ENCODE assay signal across 26 cellular contexts in the genomic region with DNA sequence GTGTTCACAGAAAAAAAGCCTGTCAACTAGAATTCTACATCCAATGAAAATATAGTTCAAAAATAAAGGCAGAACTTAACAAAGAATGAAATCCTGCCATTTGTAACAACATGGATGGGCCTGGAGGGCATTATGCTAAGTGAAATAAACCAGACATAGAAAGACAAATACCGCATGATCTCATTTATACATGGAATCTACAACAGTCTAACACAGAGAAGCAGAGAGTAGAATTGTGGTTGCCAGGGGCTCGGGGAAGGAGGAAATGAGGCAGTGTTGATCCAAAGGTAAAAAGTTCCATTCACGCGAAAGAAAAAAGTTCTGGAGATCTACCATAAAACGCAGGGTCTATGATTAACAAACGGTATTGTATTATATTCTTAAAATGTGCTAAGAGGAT.
DNase-seq lines count a peak whose midpoint lies in the region; ATAC-seq and TF ChIP-seq lines count a peak whose summit lies in the region.
"Had no signal": no experiment of that assay in that cellular context is flagged by ENCODE, and none has a peak within 500 bp of the region (broad histone marks: within the 10 kb centered on the region; RNA-seq: fewer than 3 reads in every experiment).

No MANE protein-coding gene starts in this region.

- in situ Hi-C loops in GM13977 (cut with MboI; ENCODE audit: low pct_unique_long_range_greater_than_20kb, low sequenced_read_pairs, unreplicated experiment): loop anchor here (25.0 kb wide), 1 partner anchor 437 kb away; no protein-coding TSS in a partner anchor

- no peak for TF ChIP-seq RAD21 in SK-N-SH (IDR thresholded peaks at IDR 0.05; ENCODE audit: low read length)

- ATAC-seq in naive thymus-derived CD4-positive, alpha-beta T cell: no peak
- ATAC-seq in gastroesophageal sphincter: no peak
- ATAC-seq: A549; CD8-positive, alpha-beta T cell had no signal

- H3K27ac ChIP-seq in SK-N-SH (ENCODE audit: low read depth in 2 of 2, low read length in 1 of 2): peak overlapping the region in 1 of 2 experiments; percentile 34; a peak in 2 of 4 replicates
- no peak overlapping the region for H3K27ac ChIP-seq in naive thymus-derived CD4-positive, alpha-beta T cell (ENCODE audit: low read depth, low read length)
- H3K27ac ChIP-seq in CD4-positive, alpha-beta memory T cell (ENCODE audit: low read depth, low read length): no peak overlapping the region
- no peak overlapping the region for H3K27ac ChIP-seq in gastroesophageal sphincter
- H3K27ac ChIP-seq: A549, HL-60, KMS-11, PC-9, SJSA1 had no signal

- H3K4me1 ChIP-seq in SK-N-SH (ENCODE audit: control insufficient read depth in 1 of 2, insufficient read depth in 2 of 2, low read depth in 1 of 2, low read length in 1 of 2) (peaks cover 4 to 13% of the 10 kb centered on the region in 2 experiments), gastroesophageal sphincter (no peaks in the 10 kb centered on the region)
- no peaks in the 10 kb centered on the region for H3K4me1 ChIP-seq in naive thymus-derived CD4-positive, alpha-beta T cell (ENCODE audit: control insufficient read depth in 2 of 2, insufficient read depth in 2 of 2, low read length in 2 of 2)
- H3K4me1 ChIP-seq in CD4-positive, alpha-beta memory T cell (ENCODE audit: insufficient read depth, low read length): no peaks in the 10 kb centered on the region
- H3K4me1 ChIP-seq: A549, Caco-2 had no signal

- CTCF ChIA-PET in SK-N-SH (lab: Yijun Ruan, JAX): interaction anchor here (0.7 kb wide), 1 partner anchor 1563 kb away, joined by 3 read pairs; no protein-coding TSS in a partner anchor
- CTCF ChIA-PET in naive thymus-derived CD4-positive, alpha-beta T cell (lab: Charles Lee): no interaction called here
- CTCF ChIA-PET in CD4-positive, alpha-beta memory T cell (lab: Charles Lee; ENCODE audit: partially characterized antibody): no interaction called here

- H3K9ac ChIP-seq in SK-N-SH: no peak overlapping the region
- H3K9ac ChIP-seq: KMS-11 had no signal

- H3K9me3 Mint-ChIP-seq in HFFc6: no peaks in the 10 kb centered on the region; the same call in none of the 2 replicates
- peaks cover 10% of the 10 kb centered on the region for H3K9me3 Mint-ChIP-seq in mesothelial cell of epicardium
- peaks cover 0 to 5% (median 0%) of the 10 kb centered on the region in 11 donors for H3K9me3 Mint-ChIP-seq in naive thymus-derived CD4-positive, alpha-beta T cell
- no peaks in the 10 kb centered on the region for H3K9me3 Mint-ChIP-seq in CD4-positive, alpha-beta memory T cell
- H3K9me3 Mint-ChIP-seq: CD8-positive, alpha-beta T cell; IgD-negative memory B cell had no signal

- no peak overlapping the region for H3K4me2 ChIP-seq in SK-N-SH
- H3K4me2 ChIP-seq: A549, KMS-11, PC-9 had no signal

- WGBS in SK-N-SH (ENCODE audit: low lambda C conversion rate): 82% methylated on average over 6 of the region's 6 CpGs
- WGBS in gastroesophageal sphincter (ENCODE audit: low coverage in 1 of 2), 2 donors: 71 to 79% methylated on average over 6 of the region's 6 CpGs

- H3K9me2 ChIP-seq in SK-N-SH: no peaks in the 10 kb centered on the region

- peak overlapping the region; percentile 67 for H2AFZ ChIP-seq in SK-N-SH (ENCODE audit: low read depth)
- H2AFZ ChIP-seq: PC-9 had no signal

- no peaks in the 10 kb centered on the region for H4K20me1 ChIP-seq in SK-N-SH (ENCODE audit: insufficient read depth)

- no peaks in the 10 kb centered on the region for H3K79me2 ChIP-seq in SK-N-SH (ENCODE audit: insufficient read depth)

- H3K27me3 ChIP-seq in SK-N-SH (ENCODE audit: insufficient read depth) (no peaks in the 10 kb centered on the region), gastroesophageal sphincter (no peaks in the 10 kb centered on the region)
- no peaks in the 10 kb centered on the region for H3K27me3 ChIP-seq in naive thymus-derived CD4-positive, alpha-beta T cell (ENCODE audit: control insufficient read depth in 2 of 2, insufficient read depth in 2 of 2, low read length in 2 of 2)
- H3K27me3 ChIP-seq in CD4-positive, alpha-beta memory T cell (ENCODE audit: insufficient read depth, low read length): no peaks in the 10 kb centered on the region
- H3K27me3 ChIP-seq: SJSA1 had no signal

- H3K36me3 ChIP-seq in SK-N-SH (replicated peaks in 1 of 2; ENCODE audit: control insufficient read depth in 1 of 2, insufficient read depth in 2 of 2, low read length in 1 of 2) (no peaks in the 10 kb centered on the region), gastroesophageal sphincter (no peaks in the 10 kb centered on the region)
- H3K36me3 ChIP-seq in naive thymus-derived CD4-positive, alpha-beta T cell (ENCODE audit: control insufficient read depth in 2 of 3, insufficient read depth in 3 of 3, low read length in 3 of 3): no peaks in the 10 kb centered on the region
- H3K36me3 ChIP-seq in CD4-positive, alpha-beta memory T cell (ENCODE audit: insufficient read depth, low read length): no peaks in the 10 kb centered on the region
- H3K36me3 ChIP-seq: SJSA1 had no signal

- H3K36me3 Mint-ChIP-seq in HFFc6 (ENCODE audit: low read depth) (peaks cover 16% of the 10 kb centered on the region), mesothelial cell of epicardium (no peaks in the 10 kb centered on the region)
- H3K36me3 Mint-ChIP-seq in naive thymus-derived CD4-positive, alpha-beta T cell: no peaks in the 10 kb centered on the region
- no peaks in the 10 kb centered on the region for H3K36me3 Mint-ChIP-seq in CD4-positive, alpha-beta memory T cell
- H3K36me3 Mint-ChIP-seq: CD8-positive, alpha-beta T cell; IgD-negative memory B cell had no signal

- TF ChIP-seq POLR2A in gastroesophageal sphincter (IDR thresholded peaks at IDR 0.05): no peak

- H3K9me3 ChIP-seq in SK-N-SH (no peaks in the 10 kb centered on the region; the same call in 1 of the 2 replicates), gastroesophageal sphincter (no peaks in the 10 kb centered on the region)
- H3K9me3 ChIP-seq in naive thymus-derived CD4-positive, alpha-beta T cell (ENCODE audit: control insufficient read depth in 2 of 3, low read length in 3 of 3): no peaks in the 10 kb centered on the region
- H3K9me3 ChIP-seq in CD4-positive, alpha-beta memory T cell (ENCODE audit: control insufficient read depth in 1 of 2, low read length in 2 of 2): no peaks in the 10 kb centered on the region
- H3K9me3 ChIP-seq: A549, SJSA1 had no signal

- no peak for TF ChIP-seq EP300 in SK-N-SH (IDR thresholded peaks at IDR 0.05; ENCODE audit: borderline replicate concordance in 1 of 2, low read depth in 1 of 2, low read length in 1 of 2)
- TF ChIP-seq EP300 in gastroesophageal sphincter (IDR thresholded peaks at IDR 0.05): no peak

- peak overlapping the region; percentile 2; the same call in 1 of the 2 replicates for H3K4me3 Mint-ChIP-seq in HFFc6
- no peak overlapping the region for H3K4me3 Mint-ChIP-seq in mesothelial cell of epicardium
- H3K4me3 Mint-ChIP-seq in naive thymus-derived CD4-positive, alpha-beta T cell: no peak overlapping the region
- no peak overlapping the region for H3K4me3 Mint-ChIP-seq in CD4-positive, alpha-beta memory T cell
- H3K4me3 Mint-ChIP-seq: CD8-positive, alpha-beta T cell; IgD-negative memory B cell had no signal

- POLR2A ChIA-PET in SK-N-SH (lab: Yijun Ruan, JAX): no interaction called here
- POLR2A ChIA-PET in naive thymus-derived CD4-positive, alpha-beta T cell (lab: Charles Lee): no interaction called here
- POLR2A ChIA-PET in CD4-positive, alpha-beta memory T cell (lab: Charles Lee; ENCODE audit: partially characterized antibody): no interaction called here

- DNase-seq in HFFc6: no peak
- no peak for DNase-seq in SK-N-SH
- no peak for DNase-seq in mesothelial cell of epicardium (ENCODE audit: low spot score in 2 of 2, unreplicated experiment in 2 of 2)
- DNase-seq in naive thymus-derived CD4-positive, alpha-beta T cell: no peak
- DNase-seq in CD4-positive, alpha-beta memory T cell: no peak
- DNase-seq in GM13977 (ENCODE audit: low spot score): no peak
- DNase-seq: AML-193; C1 segment of cervical spinal cord; Caco-2; CD8-positive, alpha-beta T cell; HCEC 1CT; NCI-H1048; NCI-H1417; NCI-H1694; NCI-H2081; NCI-H2227 treated with DMSO at 0.1 percent for 48 hours; NCI-H526 treated with DMSO at 0.1 percent for 48 hours; PC-9; Right ventricle myocardium superior; RPMI8226 had no signal

- H3K4me3 ChIP-seq in SK-N-SH (ENCODE audit: low read depth in 2 of 2, low read length in 1 of 2) (no peak overlapping the region), gastroesophageal sphincter (no peak overlapping the region)
- H3K4me3 ChIP-seq in naive thymus-derived CD4-positive, alpha-beta T cell (ENCODE audit: low read length): no peak overlapping the region
- no peak overlapping the region for H3K4me3 ChIP-seq in CD4-positive, alpha-beta memory T cell (ENCODE audit: low read length in 2 of 2)
- H3K4me3 ChIP-seq: A549, PC-9, SJSA1 had no signal

- no peak for TF ChIP-seq CTCF in HFFc6 (IDR thresholded peaks at IDR 0.05)
- TF ChIP-seq CTCF in SK-N-SH (IDR thresholded peaks at IDR 0.05): no peak
- no peak for TF ChIP-seq CTCF in mesothelial cell of epicardium (IDR thresholded peaks at IDR 0.05; ENCODE audit: unreplicated experiment)
- TF ChIP-seq CTCF in GM13977 (IDR thresholded peaks at IDR 0.05; ENCODE audit: extremely low read depth, insufficient read depth, missing control alignments): no peak
- no peak for TF ChIP-seq CTCF in gastroesophageal sphincter (IDR thresholded peaks at IDR 0.05)

- H3K4me1 Mint-ChIP-seq in HFFc6 (ENCODE audit: low read depth) (peaks cover 82% of the 10 kb centered on the region), mesothelial cell of epicardium (peaks cover 3% of the 10 kb centered on the region)
- no peaks in the 10 kb centered on the region for H3K4me1 Mint-ChIP-seq in naive thymus-derived CD4-positive, alpha-beta T cell
- peaks cover 0 to 3% (median 0%) of the 10 kb centered on the region in 4 donors for H3K4me1 Mint-ChIP-seq in CD4-positive, alpha-beta memory T cell
- H3K4me1 Mint-ChIP-seq: IgD-negative memory B cell had no signal

- H3K27me3 Mint-ChIP-seq in HFFc6 (ENCODE audit: insufficient read depth): no peaks in the 10 kb centered on the region
- no peaks in the 10 kb centered on the region for H3K27me3 Mint-ChIP-seq in mesothelial cell of epicardium (ENCODE audit: low read depth)
- peaks cover 0 to 35% (median 14%) of the 10 kb centered on the region in 5 donors for H3K27me3 Mint-ChIP-seq in naive thymus-derived CD4-positive, alpha-beta T cell
- peaks cover 2 to 4% of the 10 kb centered on the region in 2 donors for H3K27me3 Mint-ChIP-seq in CD4-positive, alpha-beta memory T cell
- H3K27me3 Mint-ChIP-seq: IgD-negative memory B cell had no signal

- H3K27ac Mint-ChIP-seq in HFFc6: peak overlapping the region; percentile 69
- H3K27ac Mint-ChIP-seq in mesothelial cell of epicardium: peak overlapping the region; percentile 25
- no peak overlapping the region for H3K27ac Mint-ChIP-seq in naive thymus-derived CD4-positive, alpha-beta T cell
- H3K27ac Mint-ChIP-seq in CD4-positive, alpha-beta memory T cell: no peak overlapping the region
- H3K27ac Mint-ChIP-seq: CD8-positive, alpha-beta T cell had no signal

- intact Hi-C loops in naive thymus-derived CD4-positive, alpha-beta T cell (cut with micrococcal nuclease): no loop called here
- intact Hi-C loops in CD4-positive, alpha-beta memory T cell (cut with micrococcal nuclease): no loop called here

- H3F3A ChIP-seq in SK-N-SH (replicated peaks; ENCODE audit: insufficient read depth): peaks cover 44% of the 10 kb centered on the region

TF ChIP-seq in SK-N-SH, 30 proteins besides CTCF, POLR2A, EP300 and RAD21 (continues in another document):
- no peak for TF ChIP-seq RCOR1 (IDR thresholded peaks at IDR 0.05; ENCODE audit: low read length)
- TF ChIP-seq JUND (IDR thresholded peaks at IDR 0.05): no peak

Comparison
In these comparisons a context has a peak if more than half of its experiments do, and no peak if none do; other contexts are left out.
1. H3K27ac Mint-ChIP-seq: peak in HFFc6 (single experiment) and mesothelial cell of epicardium (single experiment); none in naive thymus-derived CD4-positive, alpha-beta T cell (0 of 9) and CD4-positive, alpha-beta memory T cell (0 of 7).